ENCODE assay signal across 16 cellular contexts in genomic region chr18:79416022-79416676, GRCh38. TPM values are rescaled to one million over a fixed set of nuclear protein-coding genes. Genes with fewer than 3 reads are reported as not detected.
DNase-seq lines count a peak whose midpoint lies in the region; ATAC-seq lines count a peak whose summit lies in the region.
"Had no signal": no experiment of that assay in that cellular context is flagged by ENCODE, and none has a peak within 500 bp of the region (broad histone marks: within the 10 kb centered on the region; RNA-seq: fewer than 3 reads in every experiment).

No MANE protein-coding gene starts in this region.

- H3K36me3 ChIP-seq in aorta (ENCODE audit: control insufficient read depth in 1 of 2, insufficient read depth in 2 of 2, low read length in 1 of 2), result peaks cover 1 to 3% of the 10 kb centered on the region in 2 donors

- DNase-seq in left ventricle myocardium superior (peak; percentile 15), left cardiac atrium (no peak), left lobe of liver (ENCODE audit: low spot score) (no peak), aorta (peak in 1 of 2 donors; percentile 45), NCI-H510A treated with DMSO at 0.1 percent for 48 hours (lab: John Stamatoyannopoulos, UW) (no peak), DMS114 treated with DMSO at 0.1 percent for 48 hours (lab: John Stamatoyannopoulos, UW; ENCODE audit: unreplicated experiment) (no peak)
- DNase-seq in activated CD4-positive, alpha-beta T cell treated with anti-CD3 and anti-CD28 coated beads for 48 hours, result no peak
- DNase-seq: CD8-positive, alpha-beta memory T cell; GM23248; HCEC 1CT; NCI-H1092 treated with DMSO at 0.1 percent for 48 hours; NCI-H1694; NCI-H2081 treated with DMSO at 0.1 percent for 48 hours; NCI-H446 treated with DMSO at 0.1 percent for 48 hours had no signal

- H3K27ac ChIP-seq in aorta (ENCODE audit: low read depth in 1 of 2, low read length in 2 of 2), result no peak overlapping the region
- H3K27ac ChIP-seq: GM23248 had no signal

- no peak overlapping the region for H3K4me3 ChIP-seq in aorta (ENCODE audit: low read length in 2 of 2)
- H3K4me3 ChIP-seq: GM23248 had no signal

- no peaks in the 10 kb centered on the region for H3K27me3 ChIP-seq in aorta (ENCODE audit: control insufficient read depth in 1 of 2, insufficient read depth in 2 of 2, low read length in 1 of 2)

- H3K4me1 ChIP-seq in aorta (ENCODE audit: control insufficient read depth in 1 of 2, insufficient read depth in 2 of 2, low read length in 2 of 2), result no peaks in the 10 kb centered on the region

- H3K9me3 ChIP-seq in aorta (ENCODE audit: control insufficient read depth, low read length), result no peaks in the 10 kb centered on the region

- no peak for ATAC-seq in left ventricle myocardium superior
- no peak for ATAC-seq in left cardiac atrium
- peak; percentile 47 for ATAC-seq in HG03432 (IDR thresholded peaks at IDR 0.05; ENCODE audit: unreplicated experiment)
- peak; percentile 42 for ATAC-seq in left lobe of liver
- ATAC-seq in aorta (ENCODE audit: low FRiP score), result peak; percentile 34
- ATAC-seq: Panc1 had no signal

- intact Hi-C loops in left ventricle myocardium superior (cut with micrococcal nuclease), result no loop called here
- intact Hi-C loops in left cardiac atrium (cut with DNase I), result no loop called here
- intact Hi-C loops in aorta (cut with DNase I), result no loop called here

- WGBS in aorta, 2 donors, result 96% methylated on average over 24 of the region's 24 CpGs

RNA-seq across cellular contexts. Expression of gene NFATC1, which starts 20.4 kb away (rescaled TPM):
- total RNA-seq in left ventricle myocardium superior, result 18.7 TPM
- total RNA-seq in left cardiac atrium, result 10 to 100 TPM; 17.1 to 18.9 TPM
- 4.5 TPM for total RNA-seq in left lobe of liver
- 10 to 100 TPM; 37.2 to 39.2 TPM for total RNA-seq in aorta
- 1 to 10 TPM; 2.0 to 7.2 TPM for polyA plus RNA-seq in aorta

Comparison
In these comparisons a context has a peak if more than half of its experiments do, and no peak if none do; other contexts are left out.
1. ATAC-seq: peak in HG03432 (single experiment), left lobe of liver (single experiment) and aorta (single experiment); none in left ventricle myocardium superior (single experiment) and left cardiac atrium (0 of 2).